1 cellular context compared by ENCODE assay signal in genomic region chr18:24014062-24014985, GRCh38.
A peak's percentile ranks its signal among the peaks of the same experiment; 100 is the strongest.
TF ChIP-seq lines count a peak whose summit lies in the region.

TSS of gene TTC39C (plus strand) at chr18:24014754. CDS start at chr18:24014872, 118 bp downstream.

TF ChIP-seq in HEK293, 187 proteins besides CTCF, POLR2A, EP300 and RAD21 (continued from another document):
- TF ChIP-seq ZBTB6 (tag by site-specific recombination; IDR thresholded peaks at IDR 0.05) (peak; percentile 37; the same call in 1 of the 2 replicates), ZNF404 (tag by site-specific recombination; IDR thresholded peaks at IDR 0.05) (no peak), ZNF354C (tag by site-specific recombination; IDR thresholded peaks at IDR 0.05; ENCODE audit: borderline replicate concordance, low read depth) (no peak), ZNF362 (tag by site-specific recombination; IDR thresholded peaks at IDR 0.05) (no peak), ZNF174 (tag by site-specific recombination; IDR thresholded peaks at IDR 0.05) (no peak), ZEB2 (tag by site-specific recombination; IDR thresholded peaks at IDR 0.05) (peak; percentile 50; the same call in 1 of the 2 replicates), ZIC2 (tag by site-specific recombination; IDR thresholded peaks at IDR 0.05) (peak; percentile 30; the same call in 1 of the 2 replicates), ZBTB20 (tag by site-specific recombination; IDR thresholded peaks at IDR 0.05) (peak; percentile 87), PRDM10 (tag by site-specific recombination; IDR thresholded peaks at IDR 0.05) (peak; percentile 36; the same call in 1 of the 2 replicates), ZNF366 (tag by site-specific recombination; conservative IDR thresholded peaks at IDR 0.05) (no peak), ZNF433 (tag by site-specific recombination; IDR thresholded peaks at IDR 0.05; ENCODE audit: low read depth) (no peak), ZNF114 (tag by site-specific recombination; IDR thresholded peaks at IDR 0.05) (no peak), ZNF398 (tag by site-specific recombination; IDR thresholded peaks at IDR 0.05) (peak; percentile 95), ZNF211 (tag by site-specific recombination; IDR thresholded peaks at IDR 0.05; ENCODE audit: low read depth) (no peak), SP2 (tag by site-specific recombination; IDR thresholded peaks at IDR 0.05) (peak; percentile 70), ZNF121 (tag by site-specific recombination; IDR thresholded peaks at IDR 0.05) (peak; percentile 95), FEZF1 (tag by site-specific recombination; IDR thresholded peaks at IDR 0.05) (no peak), KLF10 (tag by site-specific recombination; IDR thresholded peaks at IDR 0.05) (0 out of 2 replicates have a peak, but pooled peaks have one; percentile 23), PRDM6 (tag by site-specific recombination; IDR thresholded peaks at IDR 0.05) (no peak), EGR2 (tag by site-specific recombination; IDR thresholded peaks at IDR 0.05; ENCODE audit: low read depth) (peak; percentile 43), PATZ1 (tag by site-specific recombination; IDR thresholded peaks at IDR 0.05) (peak; percentile 67), KLF8 (tag by site-specific recombination; IDR thresholded peaks at IDR 0.05) (peak; percentile 49; the same call in 1 of the 2 replicates), KLF1 (tag by site-specific recombination; IDR thresholded peaks at IDR 0.05) (peak; percentile 64; the same call in 1 of the 2 replicates), ZNF133 (tag by site-specific recombination; IDR thresholded peaks at IDR 0.05) (no peak), ZBTB17 (tag by site-specific recombination; IDR thresholded peaks at IDR 0.05) (no peak), MEIS1 (CRISPR knock-in tag; IDR thresholded peaks at IDR 0.05; ENCODE audit: borderline replicate concordance) (peak; percentile 23; the same call in 1 of the 2 replicates), KLF16 (tag by site-specific recombination; IDR thresholded peaks at IDR 0.05) (peak; percentile 69), ZSCAN5A (tag by site-specific recombination; IDR thresholded peaks at IDR 0.05) (0 out of 2 replicates have a peak, but pooled peaks have one; percentile 16), GLIS2 (tag by site-specific recombination; IDR thresholded peaks at IDR 0.05) (peak; percentile 76)
